In the genomic region with DNA sequence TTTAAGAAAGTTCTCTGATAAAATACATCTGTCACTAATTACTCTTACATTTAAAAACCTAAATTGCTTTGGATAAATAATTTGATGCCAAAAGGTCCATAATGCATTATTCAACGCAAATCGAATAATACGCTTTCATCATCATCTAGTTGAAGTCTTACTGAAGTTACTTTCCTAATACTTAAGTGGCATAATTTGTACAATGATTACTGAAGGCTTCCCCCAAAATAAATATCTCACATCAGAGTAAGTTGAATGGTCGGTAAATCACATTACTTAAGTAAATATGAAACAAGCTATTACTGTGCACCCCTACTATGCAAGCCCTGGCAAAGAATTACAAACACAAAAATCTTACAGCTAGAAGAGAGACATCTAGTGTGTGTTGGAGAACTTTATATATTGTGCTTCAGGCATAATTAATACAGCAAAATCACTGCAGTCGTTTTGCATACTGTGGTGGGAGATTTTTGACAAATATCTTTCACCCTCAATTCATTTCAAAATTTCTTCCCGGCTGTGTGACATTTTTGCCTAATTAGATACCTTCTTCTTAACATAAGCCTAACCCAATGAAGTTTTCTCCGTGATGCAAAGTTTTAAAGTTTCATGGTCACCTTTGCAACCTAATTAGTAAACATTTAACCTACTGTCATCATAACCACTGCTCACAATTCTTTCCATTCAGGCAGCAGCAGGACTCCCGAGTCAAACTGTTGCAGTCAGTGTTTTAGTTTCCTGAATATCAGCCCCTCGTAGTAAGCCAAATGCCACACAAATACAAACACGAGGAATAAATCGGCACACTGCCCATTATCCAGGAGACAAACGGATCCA, we compare ENCODE assay signal across 11 cellular contexts.
DNase-seq lines count a peak whose midpoint lies in the region; TF ChIP-seq lines count a peak whose summit lies in the region.
"Had no signal": no experiment of that assay in that cellular context is flagged by ENCODE, and none has a peak within 500 bp of the region (broad histone marks: within the 10 kb centered on the region; RNA-seq: fewer than 3 reads in every experiment).

No MANE protein-coding gene starts in this region.

- peak; percentile 51 for TF ChIP-seq CTCF in VCaP (conservative IDR thresholded peaks at IDR 0.05)

- H3K9ac ChIP-seq in HUES64 (ENCODE audit: low read depth, low read length) = no peak overlapping the region

- no peaks in the 10 kb centered on the region for H3K9me3 ChIP-seq in HUES64 (ENCODE audit: insufficient read depth, low read depth, low read length)
- H3K9me3 ChIP-seq: body of pancreas, thoracic aorta had no signal

- H3K27me3 ChIP-seq in HUES64 (ENCODE audit: insufficient read depth, low read length) = peaks cover 44% of the 10 kb centered on the region
- H3K27me3 ChIP-seq: body of pancreas had no signal

- WGBS in HUES64 = 49% methylated on average over 10 of the region's 12 CpGs

- no peaks in the 10 kb centered on the region for H3K36me3 ChIP-seq in HUES64 (ENCODE audit: insufficient read depth, low read length)
- H3K36me3 ChIP-seq: thoracic aorta had no signal

- H3K27ac ChIP-seq in HUES64 (ENCODE audit: low read depth, low read length) (no peak overlapping the region), VCaP (peak overlapping the region; percentile 92; the same call in 1 of the 2 replicates)

- peak; percentile 11 for DNase-seq in kidney tubule cell (ENCODE audit: low spot score)
- DNase-seq in superior temporal gyrus (ENCODE audit: extremely low spot score) = peak; percentile 74
- no peak for DNase-seq in mesenteric fat pad (ENCODE audit: low spot score)
- no peak for DNase-seq in A172 (ENCODE audit: low spot score)
- DNase-seq in SIG-M5 (lab: John Stamatoyannopoulos, UW) = no peak
- DNase-seq: body of pancreas, GOT3, NCI-H774 had no signal

- peaks cover 45% of the 10 kb centered on the region for H3K4me1 ChIP-seq in HUES64 (ENCODE audit: insufficient read depth, low read length)

- H3K4me3 ChIP-seq in HUES64 (ENCODE audit: low read length) = peak overlapping the region; percentile 74; the same call in 1 of the 2 replicates
- H3K4me3 ChIP-seq: body of pancreas had no signal

Comparison
In these comparisons a context has a peak if more than half of its experiments do, and no peak if none do; other contexts are left out.
1. DNase-seq: peak in kidney tubule cell (single experiment) and superior temporal gyrus (single experiment); none in mesenteric fat pad (single experiment), A172 (single experiment) and SIG-M5 (single experiment).